Comparison of ENCODE assay signal across 26 cellular contexts in genomic region chr16:53843084-53843483, GRCh38.
"Had no signal": no experiment of that assay in that cellular context is flagged by ENCODE, and none has a peak within 500 bp of the region (broad histone marks: within the 10 kb centered on the region; RNA-seq: fewer than 3 reads in every experiment).

No MANE protein-coding gene starts in this region.

- H3K9me3 ChIP-seq: colonic mucosa, esophagus squamous epithelium, gastrocnemius medialis, heart right ventricle, lower lobe of right lung, mucosa of descending colon had no signal

- H3K27me3 Mint-ChIP-seq: dendritic cell treated with granulocyte-macrophage colony-stimulating factor and Interleukin-4, amounts not matched to agents 40 ng/mL and 50 ng/mL, for 4 days; effector memory CD8-positive, alpha-beta T cell; naive B cell; naive thymus-derived CD8-positive, alpha-beta T cell had no signal

- H3K36me3 ChIP-seq: colonic mucosa, lower lobe of right lung had no signal

- DNase-seq: colonic mucosa; cortex of kidney; effector CD8-positive, alpha-beta T cell; effector memory CD8-positive, alpha-beta T cell; endodermal cell; erythroblast; esophagus squamous epithelium; foreskin fibroblast; foreskin melanocyte; gastrocnemius medialis; glutamatergic neuron; head of caudate nucleus; heart right ventricle; hippocampal formation; left colon; left ventricle myocardium superior; lower lobe of right lung; mesenchymal stem cell; mucosa of descending colon; naive B cell; naive thymus-derived CD8-positive, alpha-beta T cell had no signal

- ATAC-seq: effector memory CD8-positive, alpha-beta T cell; esophagus mucosa; gastrocnemius medialis; heart right ventricle; left colon; left lobe of liver; left ventricle myocardium superior; lower lobe of right lung; mucosa of descending colon; naive thymus-derived CD8-positive, alpha-beta T cell had no signal

- H3K9me3 Mint-ChIP-seq: dendritic cell treated with granulocyte-macrophage colony-stimulating factor and Interleukin-4, amounts not matched to agents 40 ng/mL and 50 ng/mL, for 4 days; effector memory CD8-positive, alpha-beta T cell; endodermal cell; mesothelial cell of epicardium; naive B cell; naive thymus-derived CD8-positive, alpha-beta T cell had no signal

- H3K4me3 ChIP-seq: colonic mucosa, esophagus squamous epithelium, gastrocnemius medialis, heart right ventricle, lower lobe of right lung, mucosa of descending colon had no signal

- H3K4me3 Mint-ChIP-seq: dendritic cell treated with granulocyte-macrophage colony-stimulating factor and Interleukin-4, amounts not matched to agents 40 ng/mL and 50 ng/mL, for 4 days; effector memory CD8-positive, alpha-beta T cell; endodermal cell; mesothelial cell of epicardium; naive B cell; naive thymus-derived CD8-positive, alpha-beta T cell had no signal

- H3K27ac ChIP-seq: colonic mucosa, epithelial cell of prostate, esophagus squamous epithelium, gastrocnemius medialis, heart right ventricle, lower lobe of right lung had no signal

- H3K27me3 ChIP-seq: colonic mucosa, esophagus squamous epithelium, gastrocnemius medialis, heart right ventricle had no signal

- H3K27ac Mint-ChIP-seq: dendritic cell treated with granulocyte-macrophage colony-stimulating factor and Interleukin-4, amounts not matched to agents 40 ng/mL and 50 ng/mL, for 4 days; effector memory CD8-positive, alpha-beta T cell; endodermal cell; mesothelial cell of epicardium; naive B cell; naive thymus-derived CD8-positive, alpha-beta T cell had no signal

- H3K4me1 ChIP-seq: colonic mucosa, gastrocnemius medialis had no signal
